9 cellular contexts compared by ENCODE assay signal in the genomic region with DNA sequence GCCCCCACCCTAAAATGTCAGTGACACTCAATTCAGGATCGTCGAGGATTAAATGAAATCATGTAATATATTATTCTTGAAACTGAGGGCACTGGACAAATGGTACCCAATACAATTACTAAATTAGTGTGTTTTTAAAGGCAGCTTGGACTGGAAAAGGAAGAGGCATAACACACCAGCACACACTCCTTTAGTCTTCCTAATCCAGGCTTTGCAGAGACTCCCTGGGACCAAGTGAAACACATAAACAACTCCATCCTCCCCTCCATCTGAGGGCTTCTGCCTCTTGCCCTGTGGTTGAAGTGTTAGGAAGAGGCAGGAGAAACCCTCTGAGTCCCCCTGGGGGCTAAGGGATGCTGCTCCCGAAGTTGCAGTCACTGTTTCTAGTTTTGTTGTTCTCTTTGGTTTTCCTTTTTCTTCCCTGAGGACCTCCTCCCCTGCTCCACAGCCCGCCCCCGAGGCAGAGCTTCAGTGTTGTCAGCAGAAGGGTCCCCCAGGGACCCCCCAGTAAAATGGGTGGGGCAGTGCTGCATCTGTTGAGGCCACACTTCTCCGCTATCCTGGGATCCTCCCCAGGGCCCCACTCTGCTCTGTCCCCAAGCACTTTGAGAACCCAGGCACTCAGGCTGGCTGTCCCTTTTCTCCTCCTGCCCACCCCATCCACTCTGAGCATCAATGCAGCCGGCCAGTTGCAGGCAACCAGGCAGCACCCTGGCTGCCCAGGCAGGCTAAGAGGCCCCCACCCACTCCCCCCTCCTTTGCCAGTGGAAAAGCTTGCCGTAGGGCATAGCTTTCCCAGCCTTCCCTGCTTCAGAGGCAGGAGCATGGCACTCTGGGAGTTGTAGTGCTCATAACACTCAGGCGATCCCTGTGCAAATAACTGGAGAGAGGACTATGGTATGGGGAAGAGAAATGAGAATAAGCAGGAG. TPM values are rescaled to one million over a fixed set of nuclear protein-coding genes. Genes with fewer than 3 reads are reported as not detected.
A peak's percentile ranks its signal among the peaks of the same experiment; 100 is the strongest.
DNase-seq lines count a peak whose midpoint lies in the region; ATAC-seq and TF ChIP-seq lines count a peak whose summit lies in the region.
"Had no signal": no experiment of that assay in that cellular context is flagged by ENCODE, and none has a peak within 500 bp of the region (broad histone marks: within the 10 kb centered on the region; RNA-seq: fewer than 3 reads in every experiment).

No MANE protein-coding gene starts in this region.

- no peak overlapping the region for H3K27ac ChIP-seq in PC-3 (ENCODE audit: low read length)

- no peaks in the 10 kb centered on the region; the same call in 1 of the 2 replicates for H3K36me3 ChIP-seq in PC-3 (ENCODE audit: low read depth, low read length)

- intact Hi-C loops in PC-3 (cut with micrococcal nuclease), result no loop called here

- no peaks in the 10 kb centered on the region for H3K27me3 ChIP-seq in PC-3 (ENCODE audit: low read length)

- peak; percentile 73 for ATAC-seq in PC-3
- ATAC-seq in esophagus mucosa, result peak; percentile 66

- H3K4me3 ChIP-seq in PC-3 (ENCODE audit: low read length), result no peak overlapping the region

- H3K9ac ChIP-seq in PC-3 (ENCODE audit: low read length), result no peak overlapping the region

- no peaks in the 10 kb centered on the region for H3F3A ChIP-seq in PC-3 (ENCODE audit: low read length, unreplicated experiment)

- TF ChIP-seq CTCF in PC-3 (conservative IDR thresholded peaks at IDR 0.05; ENCODE audit: low read depth, low read length), result no peak

- peaks cover 12% of the 10 kb centered on the region for H3K4me1 ChIP-seq in PC-3 (ENCODE audit: insufficient read depth, low read length)

- no TSS peak for BruUV-seq in PC-3 (replicated peaks; lab: Mats Ljungman, UMichigan)

- H3K4me2 ChIP-seq in PC-3 (ENCODE audit: low read length), result no peak overlapping the region

- peaks cover 26% of the 10 kb centered on the region for H3K79me2 ChIP-seq in PC-3 (ENCODE audit: low read length)

- DNase-seq in NCI-H2227 (lab: John Stamatoyannopoulos, UW; ENCODE audit: unreplicated experiment) (peak; percentile 55), NCI-H2227 treated with DMSO at 0.1 percent for 48 hours (lab: John Stamatoyannopoulos, UW) (no peak), PC-3 (peak; percentile 60), myocyte (ENCODE audit: low read depth) (peak; percentile 41), kidney glomerular epithelial cell (lab: John Stamatoyannopoulos, UW) (no peak), OCI-M2 (lab: John Stamatoyannopoulos, UW; ENCODE audit: unreplicated experiment) (no peak)
- DNase-seq in activated CD4-positive, alpha-beta T cell treated with anti-CD3 and anti-CD28 coated beads, Interleukin-2, amount 50 U/mL, for 1 hour, result no peak
- DNase-seq: activated B cell treated with CpG ODN at 0.5 μM for 24 hours had no signal

- H3K9me3 ChIP-seq in PC-3 (ENCODE audit: low read length), result no peaks in the 10 kb centered on the region

- H2AFZ ChIP-seq in PC-3 (ENCODE audit: low read length), result no peak overlapping the region

- H4K20me1 ChIP-seq in PC-3 (ENCODE audit: low read length), result no peaks in the 10 kb centered on the region

- H3K9me2 ChIP-seq in PC-3 (replicated peaks; ENCODE audit: low read length), result no peaks in the 10 kb centered on the region

- POLR2A ChIA-PET in PC-3 (lab: Charles Lee; ENCODE audit: unreplicated experiment), result interaction anchor here (0.7 kb wide), 1 partner anchor 17 kb away, joined by 3 read pairs; no protein-coding TSS in a partner anchor

- CTCF ChIA-PET in PC-3 (lab: Charles Lee), result no interaction called here

RNA-seq across cellular contexts. Expression of a gene that starts 5.9 kb away (rescaled TPM):
- total RNA-seq in PC-3 (2014; rRNA removed) (23.6 and 26.9 TPM in 2 replicates), esophagus mucosa (42.4 TPM), myocyte (45.2 and 46.7 TPM in 2 replicates)
- polyA plus RNA-seq in myocyte (2012), result 72.4 TPM

RNA-seq across cellular contexts. Expression of a gene that starts 6.0 kb away (rescaled TPM):
- total RNA-seq in PC-3 (2014; rRNA removed) (164 and 192 TPM in 2 replicates), esophagus mucosa (47.4 TPM), myocyte (66.6 and 68.6 TPM in 2 replicates)
- 107 TPM for polyA plus RNA-seq in myocyte (2012)

RNA-seq across cellular contexts. Expression of a gene that starts 25.4 kb away (rescaled TPM):
- total RNA-seq in PC-3 (2014; rRNA removed), result not detected in 2 replicates
- total RNA-seq in esophagus mucosa, result 0.12 TPM
- 0.31 and 1.0 TPM in 2 replicates for total RNA-seq in myocyte
- 0.15 TPM for polyA plus RNA-seq in myocyte (2012)
- total RNA-seq: activated B cell treated with CpG ODN at 0.5 μM for 24 hours had no signal

Comparison
In these comparisons a context has a peak if more than half of its experiments do, and no peak if none do; other contexts are left out.
1. DNase-seq: peak in NCI-H2227 (single experiment), PC-3 (single experiment) and myocyte (single experiment); none in NCI-H2227 treated with DMSO at 0.1 percent for 48 hours (single experiment), kidney glomerular epithelial cell (single experiment), OCI-M2 (single experiment) and activated CD4-positive, alpha-beta T cell treated with anti-CD3 and anti-CD28 coated beads, Interleukin-2, amount 50 U/mL, for 1 hour (single experiment).